ENCODE assay signal across 8 cellular contexts in genomic region chr4:1748465-1748995, GRCh38. TPM values are rescaled to one million over a fixed set of nuclear protein-coding genes. Genes with fewer than 3 reads are reported as not detected.
A peak's percentile ranks its signal among the peaks of the same experiment; 100 is the strongest.
DNase-seq lines count a peak whose midpoint lies in the region; ATAC-seq and TF ChIP-seq lines count a peak whose summit lies in the region.

No MANE protein-coding gene starts in this region.

- no peaks in the 10 kb centered on the region for H3K9me3 Mint-ChIP-seq in activated naive CD4-positive, alpha-beta T cell treated with anti-CD3 and anti-CD28 coated beads for 36 hours

- peak; percentile 79 for TF ChIP-seq CTCF in retinal pigment epithelial cell (conservative IDR thresholded peaks at IDR 0.05; ENCODE audit: low read depth, low read length)

- H3K4me1 Mint-ChIP-seq in activated naive CD4-positive, alpha-beta T cell treated with anti-CD3 and anti-CD28 coated beads for 36 hours (ENCODE audit: low read depth), result peaks cover 6% of the 10 kb centered on the region

- H3K4me3 ChIP-seq in MG63 (no peak overlapping the region), retinal pigment epithelial cell (ENCODE audit: low read length) (no peak overlapping the region)

- H3K27me3 Mint-ChIP-seq in activated naive CD4-positive, alpha-beta T cell treated with anti-CD3 and anti-CD28 coated beads for 36 hours (ENCODE audit: low read depth), result no peaks in the 10 kb centered on the region

- ATAC-seq in Right ventricle myocardium superior (ENCODE audit: poor library complexity) (peak; percentile 45), GM21619 (IDR thresholded peaks at IDR 0.05; ENCODE audit: unreplicated experiment) (no peak), HG03521 (IDR thresholded peaks at IDR 0.05; ENCODE audit: unreplicated experiment) (no peak)

- CTCF ChIA-PET in activated naive CD4-positive, alpha-beta T cell treated with anti-CD3 and anti-CD28 coated beads for 36 hours (lab: Charles Lee), result interaction anchor here (0.6 to 4.1 kb wide), 22 partner anchors 9 to 151 kb away, joined by 3 to 55 read pairs (median 4); no protein-coding TSS in a partner anchor

- intact Hi-C loops in activated naive CD4-positive, alpha-beta T cell treated with anti-CD3 and anti-CD28 coated beads for 36 hours (cut with micrococcal nuclease), result loop anchor here (1.0 kb wide), 3 partner anchors 20 to 151 kb away; no protein-coding TSS in a partner anchor
- intact Hi-C loops in Right ventricle myocardium superior (cut with DNase I), result loop anchor here (5.0 kb wide), 1 partner anchor 64 kb away; no protein-coding TSS in a partner anchor

- H3K27me3 ChIP-seq in MG63, result no peaks in the 10 kb centered on the region

- DNase-seq in GM03348 (ENCODE audit: low spot score) (peak; percentile 92), MG63 (peak; percentile 52), SKM-1 treated with dmso at 0.1 percent for 144 hours (lab: John Stamatoyannopoulos, UW; ENCODE audit: unreplicated experiment) (peak; percentile 84), Right ventricle myocardium superior (peak; percentile 82), retinal pigment epithelial cell (ENCODE audit: low read depth) (no peak)
- peak; percentile 89 for DNase-seq in activated naive CD4-positive, alpha-beta T cell treated with anti-CD3 and anti-CD28 coated beads for 36 hours

- no peak overlapping the region for H3K4me3 Mint-ChIP-seq in activated naive CD4-positive, alpha-beta T cell treated with anti-CD3 and anti-CD28 coated beads for 36 hours

- H3K27ac Mint-ChIP-seq in activated naive CD4-positive, alpha-beta T cell treated with anti-CD3 and anti-CD28 coated beads for 36 hours, result no peak overlapping the region

- H3K36me3 ChIP-seq in MG63, result no peaks in the 10 kb centered on the region

- H3K9me3 ChIP-seq in MG63, result no peaks in the 10 kb centered on the region

- peaks cover 8% of the 10 kb centered on the region for H3K36me3 Mint-ChIP-seq in activated naive CD4-positive, alpha-beta T cell treated with anti-CD3 and anti-CD28 coated beads for 36 hours (ENCODE audit: low read depth)

RNA-seq across cellular contexts. Expression of gene TACC3, which starts 27.2 kb away (rescaled TPM):
- 67.1 and 72.9 TPM in 2 replicates for total RNA-seq in MG63 (2014; rRNA removed; shearing (Covaris generic); ENCODE audit: low replicate concordance)
- 100 to 1,000 TPM; 246 to 264 TPM for total RNA-seq in activated naive CD4-positive, alpha-beta T cell treated with anti-CD3 and anti-CD28 coated beads for 36 hours
- 7.0 TPM for total RNA-seq in Right ventricle myocardium superior

RNA-seq across cellular contexts. Expression of gene TMEM129, which starts 27.4 kb away (rescaled TPM):
- total RNA-seq in MG63 (2014; rRNA removed; shearing (Covaris generic); ENCODE audit: low replicate concordance), result 11.2 and 15.7 TPM in 2 replicates
- total RNA-seq in activated naive CD4-positive, alpha-beta T cell treated with anti-CD3 and anti-CD28 coated beads for 36 hours, result 10 to 100 TPM; 19.0 to 19.8 TPM
- 28.6 TPM for total RNA-seq in Right ventricle myocardium superior

RNA-seq across cellular contexts. Expression of gene SLBP, which starts 36.4 kb away (rescaled TPM):
- total RNA-seq in MG63 (2014; rRNA removed; shearing (Covaris generic); ENCODE audit: low replicate concordance), result 72.1 and 99.1 TPM in 2 replicates
- 10 to 100 TPM; 75.4 to 77.1 TPM for total RNA-seq in activated naive CD4-positive, alpha-beta T cell treated with anti-CD3 and anti-CD28 coated beads for 36 hours
- 12.6 TPM for total RNA-seq in Right ventricle myocardium superior

RNA-seq across cellular contexts. Expression of gene FGFR3, which starts 44.6 kb away (rescaled TPM):
- total RNA-seq in MG63 (2014; rRNA removed; shearing (Covaris generic); ENCODE audit: low replicate concordance), result 0.07 and 8.9 TPM in 2 replicates
- under 1 TPM; 0.27 to 0.52 TPM for total RNA-seq in activated naive CD4-positive, alpha-beta T cell treated with anti-CD3 and anti-CD28 coated beads for 36 hours
- total RNA-seq in Right ventricle myocardium superior, result 2.9 TPM
